10 cellular contexts compared by ENCODE assay signal in genomic region chr4:153472122-153473037, GRCh38. TPM values are rescaled to one million over a fixed set of nuclear protein-coding genes. Genes with fewer than 3 reads are reported as not detected.
DNase-seq lines count a peak whose midpoint lies in the region; ATAC-seq and TF ChIP-seq lines count a peak whose summit lies in the region.
"Had no signal": no experiment of that assay in that cellular context is flagged by ENCODE, and none has a peak within 500 bp of the region (broad histone marks: within the 10 kb centered on the region; RNA-seq: fewer than 3 reads in every experiment).

No MANE protein-coding gene starts in this region.

- intact Hi-C loops in CD8-positive, alpha-beta T cell (cut with DNase I, micrococcal nuclease), result loop anchor here (1.0 kb wide), 2 partner anchors 9 to 14 kb away; no protein-coding TSS in a partner anchor

- H3K9me3 ChIP-seq in CD8-positive, alpha-beta T cell (ENCODE audit: low read length), result no peaks in the 10 kb centered on the region

- CTCF ChIA-PET in CD8-positive, alpha-beta T cell (lab: Charles Lee), result interaction anchor here (1.4 to 4.3 kb wide), 3 partner anchors 14 to 102 kb away, joined by 3 to 15 read pairs (median 5); no protein-coding TSS in a partner anchor

- peak overlapping the region; percentile 96 for H3K27ac Mint-ChIP-seq in CD8-positive, alpha-beta T cell
- peak overlapping the region; percentile 88 to 95 for H3K27ac Mint-ChIP-seq in activated naive CD4-positive, alpha-beta T cell treated with anti-CD3 and anti-CD28 coated beads, Interleukin-2, amount 50 U/mL, for 72 hours

- peak overlapping the region; percentile 8 for H3K4me3 ChIP-seq in CD8-positive, alpha-beta T cell (ENCODE audit: low read depth, low read length)
- H3K4me3 ChIP-seq in brain microvascular endothelial cell (ENCODE audit: low read depth, low read length), result no peak overlapping the region
- H3K4me3 ChIP-seq: cardiac muscle cell had no signal

- peak overlapping the region; percentile 76 for H3K27ac ChIP-seq in CD8-positive, alpha-beta T cell (ENCODE audit: low read depth, low read length)
- no peak overlapping the region for H3K27ac ChIP-seq in brain microvascular endothelial cell
- H3K27ac ChIP-seq: cardiac muscle cell had no signal

- H3K27me3 ChIP-seq in CD8-positive, alpha-beta T cell (ENCODE audit: insufficient read depth, low read length), result no peaks in the 10 kb centered on the region
- no peaks in the 10 kb centered on the region for H3K27me3 ChIP-seq in brain microvascular endothelial cell (replicated peaks)
- H3K27me3 ChIP-seq: cardiac muscle cell had no signal

- in situ Hi-C loops in brain microvascular endothelial cell (cut with HindIII; ENCODE audit: low pct_ligation_motif_present, low sequenced_read_pairs), result no loop called here

- H3K4me3 Mint-ChIP-seq in CD8-positive, alpha-beta T cell, result peak overlapping the region; percentile 95

- POLR2A ChIA-PET in CD8-positive, alpha-beta T cell (lab: Charles Lee), result interaction anchor here (2.2 kb wide), 1 partner anchor 14 kb away, joined by 6 read pairs; no protein-coding TSS in a partner anchor

- H3K36me3 ChIP-seq in CD8-positive, alpha-beta T cell (ENCODE audit: insufficient read depth, low read length), result peaks cover 13% of the 10 kb centered on the region
- peaks cover 8% of the 10 kb centered on the region for H3K36me3 ChIP-seq in brain microvascular endothelial cell (replicated peaks)
- H3K36me3 ChIP-seq: cardiac muscle cell had no signal

- no peak for DNase-seq in CD8-positive, alpha-beta T cell
- DNase-seq in activated naive CD4-positive, alpha-beta T cell treated with anti-CD3 and anti-CD28 coated beads, Interleukin-2, amount 50 U/mL, for 72 hours (ENCODE audit: low spot score in 2 of 2), result no peak
- DNase-seq in NCI-H2081 (lab: John Stamatoyannopoulos, UW) (no peak), epidermal melanocyte (ENCODE audit: insufficient read length, low spot score) (no peak), LoVo (ENCODE audit: low spot score) (no peak), brain microvascular endothelial cell (no peak)

- peaks cover 70% of the 10 kb centered on the region for H3K36me3 Mint-ChIP-seq in CD8-positive, alpha-beta T cell
- H3K36me3 Mint-ChIP-seq in activated naive CD4-positive, alpha-beta T cell treated with anti-CD3 and anti-CD28 coated beads, Interleukin-2, amount 50 U/mL, for 72 hours, result peaks cover 40 to 54% of the 10 kb centered on the region in 2 donors

- no peaks in the 10 kb centered on the region for H3K9me3 Mint-ChIP-seq in CD8-positive, alpha-beta T cell
- H3K9me3 Mint-ChIP-seq in activated naive CD4-positive, alpha-beta T cell treated with anti-CD3 and anti-CD28 coated beads, Interleukin-2, amount 50 U/mL, for 72 hours, result no peaks in the 10 kb centered on the region

- no peak for ATAC-seq in CD8-positive, alpha-beta T cell
- ATAC-seq in GM19043 (IDR thresholded peaks at IDR 0.05; ENCODE audit: low read depth, unreplicated experiment) (peak; percentile 41), HG03064 (IDR thresholded peaks at IDR 0.05; ENCODE audit: low read depth, unreplicated experiment) (peak; percentile 41)
- peak; percentile 44 to 69 for ATAC-seq in activated naive CD4-positive, alpha-beta T cell treated with anti-CD3 and anti-CD28 coated beads, Interleukin-2, amount 50 U/mL, for 72 hours
- ATAC-seq: Panc1 had no signal

- H3K4me1 ChIP-seq in CD8-positive, alpha-beta T cell (ENCODE audit: insufficient read depth, low read length), result peaks cover 51% of the 10 kb centered on the region

- H3K27me3 Mint-ChIP-seq in CD8-positive, alpha-beta T cell (ENCODE audit: low read depth), result no peaks in the 10 kb centered on the region

- H3K4me1 Mint-ChIP-seq in CD8-positive, alpha-beta T cell (ENCODE audit: low read depth), result peaks cover 81% of the 10 kb centered on the region

- no peak for TF ChIP-seq CTCF in CD8-positive, alpha-beta T cell (IDR thresholded peaks at IDR 0.05)
- TF ChIP-seq CTCF in brain microvascular endothelial cell (IDR thresholded peaks at IDR 0.05; ENCODE audit: low read depth, low read length, missing control alignments), result no peak

RNA-seq across cellular contexts. Expression of gene TMEM131L, which starts 6.2 kb away (rescaled TPM):
- total RNA-seq in CD8-positive, alpha-beta T cell, result 10 to 100 TPM; 80.8 to 83.1 TPM
- total RNA-seq in activated naive CD4-positive, alpha-beta T cell treated with anti-CD3 and anti-CD28 coated beads, Interleukin-2, amount 50 U/mL, for 72 hours, result 10 to 100 TPM; 44.8 to 47.7 TPM
